8 cellular contexts compared by ENCODE assay signal in genomic region chr14:55102141-55102547, GRCh38. TPM values are rescaled to one million over a fixed set of nuclear protein-coding genes. Genes with fewer than 3 reads are reported as not detected.
DNase-seq lines count a peak whose midpoint lies in the region; ATAC-seq lines count a peak whose summit lies in the region.

No MANE protein-coding gene starts in this region.

- no peaks in the 10 kb centered on the region for H3K27me3 Mint-ChIP-seq in memory B cell

- H3K27ac Mint-ChIP-seq in memory B cell: peak overlapping the region; percentile 85

- H3K9me3 Mint-ChIP-seq in memory B cell: peaks cover 2% of the 10 kb centered on the region

- ATAC-seq in GM18520 (IDR thresholded peaks at IDR 0.05; ENCODE audit: unreplicated experiment) (peak; percentile 80), HG02943 (IDR thresholded peaks at IDR 0.05; ENCODE audit: low read depth, unreplicated experiment) (peak; percentile 68), memory B cell (ENCODE audit: low read depth) (peak; percentile 90)

- H3K4me1 Mint-ChIP-seq in memory B cell: peaks cover 29% of the 10 kb centered on the region

- peak overlapping the region; percentile 27 for H3K4me3 Mint-ChIP-seq in memory B cell

- H3K36me3 Mint-ChIP-seq in memory B cell: no peaks in the 10 kb centered on the region

- peak; percentile 95 for DNase-seq in AG08395 (ENCODE audit: low spot score)
- peak; percentile 99 for DNase-seq in NCI-H2029 (lab: John Stamatoyannopoulos, UW)
- peak in 3 of 4 experiments; percentile 18 to 36 (median 32) for DNase-seq in activated CD4-positive, CD25-positive, alpha-beta regulatory T cell (lab: John Stamatoyannopoulos, UW)
- peak; percentile 98 for DNase-seq in dermis blood vessel endothelial cell
- DNase-seq in memory B cell (ENCODE audit: low spot score in 2 of 2): peak; percentile 22 to 52
- DNase-seq in stromal cell of bone marrow (ENCODE audit: low read depth): peak; percentile 99

RNA-seq across cellular contexts. Expression of gene LGALS3, which starts 26.9 kb away (rescaled TPM):
- total RNA-seq in dermis blood vessel endothelial cell: 62.5 and 202 TPM in 2 replicates

RNA-seq across cellular contexts. Expression of gene MAPK1IP1L, which starts 50.7 kb away (rescaled TPM):
- total RNA-seq in dermis blood vessel endothelial cell: 22.5 and 35.2 TPM in 2 replicates

Comparison
In these comparisons a context has a peak if more than half of its experiments do, and no peak if none do; other contexts are left out.
1. Peak in every context shown above with its lines: DNase-seq and ATAC-seq.
2. DNase-seq: peak in every context shown above with its lines; median percentile 99 in NCI-H2029; 99 in stromal cell of bone marrow; 98 in dermis blood vessel endothelial cell; 95 in AG08395; 37 in memory B cell; 32 in activated CD4-positive, CD25-positive, alpha-beta regulatory T cell.